9 cellular contexts compared by ENCODE assay signal in the genomic region with DNA sequence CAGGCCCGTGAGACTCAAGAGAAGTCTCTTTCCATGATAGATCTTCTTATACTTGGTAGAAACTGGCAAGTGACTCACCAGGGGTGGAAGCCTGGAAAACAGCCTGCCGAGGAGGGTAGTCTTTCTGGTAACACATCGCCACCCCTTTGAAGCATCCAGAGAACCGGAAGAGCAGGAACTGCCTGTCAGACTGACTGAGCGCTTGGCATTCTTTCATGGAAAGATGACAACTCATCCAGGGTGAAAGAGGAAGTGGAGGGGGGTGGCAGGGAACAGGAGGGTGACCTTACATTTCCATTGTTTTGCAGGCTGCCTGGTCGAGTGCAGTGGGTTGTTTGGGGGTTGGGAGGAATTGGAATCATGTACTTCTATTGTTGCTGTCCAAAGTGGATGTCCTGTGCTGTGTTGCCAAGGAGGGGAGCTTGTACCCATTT. TPM values are rescaled to one million over a fixed set of nuclear protein-coding genes. Genes with fewer than 3 reads are reported as not detected.
DNase-seq lines count a peak whose midpoint lies in the region; ATAC-seq and TF ChIP-seq lines count a peak whose summit lies in the region.
"Had no signal": no experiment of that assay in that cellular context is flagged by ENCODE, and none has a peak within 500 bp of the region (broad histone marks: within the 10 kb centered on the region; RNA-seq: fewer than 3 reads in every experiment).

No MANE protein-coding gene starts in this region.

- H3K27me3 ChIP-seq in PC-3 (ENCODE audit: low read length) (no peaks in the 10 kb centered on the region), brain microvascular endothelial cell (replicated peaks) (no peaks in the 10 kb centered on the region), upper lobe of right lung (no peaks in the 10 kb centered on the region)
- H3K27me3 ChIP-seq: cardiac muscle cell had no signal

- no peaks in the 10 kb centered on the region for H3K36me3 ChIP-seq in PC-3 (ENCODE audit: low read depth, low read length)
- no peaks in the 10 kb centered on the region for H3K36me3 ChIP-seq in brain microvascular endothelial cell (replicated peaks)
- no peaks in the 10 kb centered on the region for H3K36me3 ChIP-seq in upper lobe of right lung
- H3K36me3 ChIP-seq: cardiac muscle cell had no signal

- H3K27ac ChIP-seq in PC-3 (ENCODE audit: low read length) (peak overlapping the region; percentile 75), brain microvascular endothelial cell (no peak overlapping the region), upper lobe of right lung (peak overlapping the region; percentile 61)
- H3K27ac ChIP-seq: cardiac muscle cell had no signal

- H3K4me2 ChIP-seq in PC-3 (ENCODE audit: low read length), result peak overlapping the region; percentile 86

- no peak for TF ChIP-seq CTCF in PC-3 (conservative IDR thresholded peaks at IDR 0.05; ENCODE audit: low read depth, low read length)
- TF ChIP-seq CTCF in brain microvascular endothelial cell (IDR thresholded peaks at IDR 0.05; ENCODE audit: low read depth, low read length, missing control alignments), result no peak
- no peak for TF ChIP-seq CTCF in upper lobe of right lung (IDR thresholded peaks at IDR 0.05)
- no peak for TF ChIP-seq CTCF in GM20000 (IDR thresholded peaks at IDR 0.05; ENCODE audit: extremely low read depth, missing control alignments)

- H4K20me1 ChIP-seq in PC-3 (ENCODE audit: low read length), result no peaks in the 10 kb centered on the region

- no peaks in the 10 kb centered on the region for H3K9me2 ChIP-seq in PC-3 (replicated peaks; ENCODE audit: low read length)

- POLR2A ChIA-PET in PC-3 (lab: Charles Lee; ENCODE audit: unreplicated experiment), result no interaction called here

- DNase-seq in DMS153 treated with DMSO at 0.1 percent for 48 hours (lab: John Stamatoyannopoulos, UW; ENCODE audit: unreplicated experiment) (peak; percentile 57), PC-3 (peak; percentile 100), brain microvascular endothelial cell (peak; percentile 69), left lobe of liver (ENCODE audit: low spot score) (no peak), upper lobe of right lung (no peak), GM20000 (ENCODE audit: low spot score) (no peak), globus pallidus (ENCODE audit: low spot score) (no peak)
- no peak for DNase-seq in activated CD4-positive, CD25-positive, alpha-beta regulatory T cell treated with anti-CD3 and anti-CD28 coated beads, Interleukin-2, amount 50 U/mL, for 72 hours

- CTCF ChIA-PET in PC-3 (lab: Charles Lee), result interaction anchor here (0.6 kb wide), 1 partner anchor 59 kb away, joined by 6 read pairs; no protein-coding TSS in a partner anchor

- BruUV-seq in PC-3 (replicated peaks; lab: Mats Ljungman, UMichigan), result no TSS peak

- intact Hi-C loops in PC-3 (cut with micrococcal nuclease) (loop anchor here (1.0 kb wide), 2 partner anchors 32 to 35 kb away; a partner anchor contains a TSS), upper lobe of right lung (cut with DNase I) (no loop called here)

- H3K79me2 ChIP-seq in PC-3 (ENCODE audit: low read length), result peaks cover 24% of the 10 kb centered on the region

- ATAC-seq in PC-3 (peak; percentile 99), left lobe of liver (peak; percentile 68), upper lobe of right lung (peak; percentile 92)

- H3K4me3 ChIP-seq in PC-3 (ENCODE audit: low read length) (peak overlapping the region; percentile 60), brain microvascular endothelial cell (ENCODE audit: low read depth, low read length) (no peak overlapping the region), upper lobe of right lung (no peak overlapping the region)
- H3K4me3 ChIP-seq: cardiac muscle cell had no signal

- peak overlapping the region; percentile 65 for H2AFZ ChIP-seq in PC-3 (ENCODE audit: low read length)

- no peaks in the 10 kb centered on the region for H3F3A ChIP-seq in PC-3 (ENCODE audit: low read length, unreplicated experiment)

- H3K9ac ChIP-seq in PC-3 (ENCODE audit: low read length), result peak overlapping the region; percentile 42

- H3K4me1 ChIP-seq in PC-3 (ENCODE audit: insufficient read depth, low read length) (peaks cover 25% of the 10 kb centered on the region), upper lobe of right lung (peaks cover 36% of the 10 kb centered on the region)

- H3K9me3 ChIP-seq in PC-3 (ENCODE audit: low read length), result no peaks in the 10 kb centered on the region
- no peaks in the 10 kb centered on the region for H3K9me3 ChIP-seq in upper lobe of right lung

- in situ Hi-C loops in brain microvascular endothelial cell (cut with HindIII; ENCODE audit: low pct_ligation_motif_present, low sequenced_read_pairs), result no loop called here

RNA-seq across cellular contexts. Expression of a gene that starts 34.5 kb away (rescaled TPM):
- total RNA-seq in PC-3 (2014; rRNA removed), result 80.8 and 170 TPM in 2 replicates
- 6.4 TPM for total RNA-seq in left lobe of liver
- total RNA-seq in upper lobe of right lung, result 74.4 TPM

Comparison
In these comparisons a context has a peak if more than half of its experiments do, and no peak if none do; other contexts are left out.
1. DNase-seq: peak in DMS153 treated with DMSO at 0.1 percent for 48 hours (single experiment), PC-3 (single experiment) and brain microvascular endothelial cell (single experiment); none in left lobe of liver (single experiment), upper lobe of right lung (single experiment), GM20000 (single experiment), activated CD4-positive, CD25-positive, alpha-beta regulatory T cell treated with anti-CD3 and anti-CD28 coated beads, Interleukin-2, amount 50 U/mL, for 72 hours (single experiment) and globus pallidus (single experiment).
2. RNA of a gene that starts 34.5 kb away (total RNA-seq): 80.8 to 170 TPM in PC-3 and 74.4 TPM in upper lobe of right lung (single experiment); 6.4 TPM in left lobe of liver (single experiment); every median in the first group is over 10 times any median in the second.
3. Peak in every context shown above with its lines, with median percentiles within 50 percentile points of each other: ATAC-seq.